ENCODE assay signal across 32 cellular contexts in genomic region chr19:2419754-2420153, GRCh38. TPM values are rescaled to one million over a fixed set of nuclear protein-coding genes. Genes with fewer than 3 reads are reported as not detected.
"Had no signal": no experiment of that assay in that cellular context is flagged by ENCODE, and none has a peak within 500 bp of the region (broad histone marks: within the 10 kb centered on the region; RNA-seq: fewer than 3 reads in every experiment).

No MANE protein-coding gene starts in this region.

- H3K9ac ChIP-seq: neural progenitor cell, parathyroid adenoma had no signal

- H3K27me3 Mint-ChIP-seq: naive thymus-derived CD4-positive, alpha-beta T cell; progenitor cell of endocrine pancreas; type B pancreatic cell had no signal

- H3K9me3 ChIP-seq: esophagus muscularis mucosa, gastroesophageal sphincter, heart left ventricle, left lung, testis, tibial artery had no signal

- H3K27ac ChIP-seq: esophagus muscularis mucosa, foreskin keratinocyte, gastroesophageal sphincter, heart left ventricle, hepatocyte, left lung, neural progenitor cell, parathyroid adenoma, testis, tibial artery had no signal

- ATAC-seq: foreskin keratinocyte; gastroesophageal sphincter; heart left ventricle; left cardiac atrium; left lung; naive thymus-derived CD4-positive, alpha-beta T cell; sciatic nerve; stimulated activated naive CD8-positive, alpha-beta T cell treated with anti-CD3 and anti-CD28 coated beads, Interleukin-15, Interleukin-2, amounts not matched to agents 100 U/mL and 50 U/mL, for 24 hours had no signal

- H3K4me1 Mint-ChIP-seq: naive thymus-derived CD4-positive, alpha-beta T cell; nephron; neural progenitor cell had no signal

- H3K27me3 ChIP-seq: esophagus muscularis mucosa, foreskin keratinocyte, gastroesophageal sphincter, heart left ventricle, hepatocyte, left lung, neural progenitor cell, testis, tibial artery had no signal

- H3K4me3 ChIP-seq: esophagus muscularis mucosa, gastroesophageal sphincter, heart left ventricle, hepatocyte, left lung, neural progenitor cell, smooth muscle cell, testis, tibial artery had no signal

- H3K4me2 ChIP-seq: hepatocyte, neural progenitor cell, smooth muscle cell had no signal

- H3K36me3 ChIP-seq: neural progenitor cell had no signal

- H3K27ac Mint-ChIP-seq: nephron, neural progenitor cell, type B pancreatic cell had no signal

- H3K9me3 Mint-ChIP-seq: nephron, neural progenitor cell, type B pancreatic cell had no signal

- H3K36me3 Mint-ChIP-seq: neural progenitor cell had no signal

- DNase-seq: effector CD8-positive, alpha-beta T cell; foreskin keratinocyte; heart left ventricle; left cardiac atrium; mesendoderm; midbrain; naive thymus-derived CD4-positive, alpha-beta T cell; stimulated activated CD4-positive, alpha-beta T cell treated with anti-CD3 and anti-CD28 coated beads, Interleukin-12 subunit alpha, Interleukin-12 subunit beta, amount 100 ng/mL, for 4 hours; stimulated activated CD4-positive, alpha-beta T cell treated with anti-CD3 and anti-CD28 coated beads, Interleukin-1b, Interleukin-23, amount 100 ng/mL, for 48 hours; stimulated activated CD4-positive, alpha-beta T cell treated with anti-CD3 and anti-CD28 coated beads, Interleukin-4, amount 100 ng/mL, for 1 hour; stimulated activated CD8-positive, alpha-beta memory T cell treated with anti-CD3 and anti-CD28 coated beads, Interleukin-4, amount 100 ng/mL, for 48 hours; stimulated activated naive CD8-positive, alpha-beta T cell treated with anti-CD3 and anti-CD28 coated beads, Interleukin-15, Interleukin-2, amounts not matched to agents 100 U/mL and 50 U/mL, for 24 hours; substantia nigra; testis; tibial artery had no signal

- H3K4me1 ChIP-seq: foreskin keratinocyte, neural progenitor cell, parathyroid adenoma had no signal

- H3K4me3 Mint-ChIP-seq: naive thymus-derived CD4-positive, alpha-beta T cell; nephron; neural progenitor cell; type B pancreatic cell had no signal

RNA-seq across cellular contexts. Expression of gene TMPRSS9, which starts 59.7 kb away (rescaled TPM):
- total RNA-seq: endothelial cell of umbilical vein; epithelial cell of proximal tubule; fibroblast of lung; foreskin keratinocyte; kidney epithelial cell; left cardiac atrium; left lung; lower leg skin; mucosa of gallbladder; naive thymus-derived CD4-positive, alpha-beta T cell; progenitor cell of endocrine pancreas; sciatic nerve; smooth muscle cell had no signal
